Comparison of ENCODE assay signal across 8 cellular contexts in genomic region chr11:63681208-63682044, GRCh38. TPM values are rescaled to one million over a fixed set of nuclear protein-coding genes. Genes with fewer than 3 reads are reported as not detected.
A peak's percentile ranks its signal among the peaks of the same experiment; 100 is the strongest.
DNase-seq lines count a peak whose midpoint lies in the region; ATAC-seq and TF ChIP-seq lines count a peak whose summit lies in the region.

RTN3 (plus strand) TSS chr11:63681500; CDS start chr11:63681637, 137 bp downstream.

- peak within 1 kb of the TSS; percentile 88 for H3K4me2 ChIP-seq in SU-DHL-6 (ENCODE audit: low read depth, low read length, poor library complexity, severe bottlenecking)

- H2AFZ ChIP-seq in SU-DHL-6 (ENCODE audit: low read depth, low read length, severe bottlenecking) = peak within 1 kb of the TSS; percentile 98

- no peaks in the 10 kb centered on the region for H3F3A ChIP-seq in SU-DHL-6 (ENCODE audit: insufficient read depth)

- H3K27me3 ChIP-seq in SU-DHL-6 (ENCODE audit: low read length) = no peaks in the 10 kb centered on the region
- H3K27me3 ChIP-seq in ovary = no peaks in the 10 kb centered on the region
- no peaks in the 10 kb centered on the region for H3K27me3 ChIP-seq in thyroid gland

- TF ChIP-seq EP300 in ovary (IDR thresholded peaks at IDR 0.05) = no peak

- H3K27ac Mint-ChIP-seq in activated naive CD8-positive, alpha-beta T cell treated with anti-CD3 and anti-CD28 coated beads, Interleukin-2, amount 10 ng/mL, durations not matched to agents 7 days and 5 days = peak within 1 kb of the TSS; percentile 81

- H3K4me1 ChIP-seq in ovary (ENCODE audit: insufficient read depth) (no peaks in the 10 kb centered on the region), thyroid gland (peaks cover 14 to 15% of the 10 kb centered on the region in 2 donors)

- POLR2A ChIA-PET in activated naive CD8-positive, alpha-beta T cell treated with anti-CD3 and anti-CD28 coated beads, Interleukin-2, amount 10 ng/mL, durations not matched to agents 7 days and 5 days (lab: Charles Lee) = interaction anchor here (0.6 to 2.9 kb wide), 10 partner anchors 8 to 739 kb away, joined by 3 to 39 read pairs (median 6); partner anchors contain the start of gene ATL3

- H3K9me2 ChIP-seq in SU-DHL-6 (replicated peaks; ENCODE audit: insufficient read depth, low read length) = no peaks in the 10 kb centered on the region

- H3K36me3 ChIP-seq in SU-DHL-6 (ENCODE audit: low read length) = no peaks in the 10 kb centered on the region
- no peaks in the 10 kb centered on the region for H3K36me3 ChIP-seq in ovary
- H3K36me3 ChIP-seq in thyroid gland = no peaks in the 10 kb centered on the region

- H3K4me3 ChIP-seq in SU-DHL-6 (ENCODE audit: insufficient read depth, low read length, poor library complexity, severe bottlenecking) (peak within 1 kb of the TSS; percentile 80), ovary (peak within 1 kb of the TSS; percentile 97), thyroid gland (replicated peaks in 1 of 3) (peak within 1 kb of the TSS; percentile 87 to 97 (median 97))

- TF ChIP-seq CTCF in SU-DHL-6 (IDR thresholded peaks at IDR 0.05; ENCODE audit: insufficient read depth, low read length, poor library complexity, severe bottlenecking) (no peak), ovary (IDR thresholded peaks at IDR 0.05) (peak in 2 of 3 donors; percentile 31 to 39), thyroid gland (IDR thresholded peaks at IDR 0.05) (no peak)

- no peaks in the 10 kb centered on the region; the same call in 1 of the 2 replicates for H4K20me1 ChIP-seq in SU-DHL-6 (ENCODE audit: low read depth, low read length)

- H3K9me3 ChIP-seq in SU-DHL-6 (ENCODE audit: insufficient read depth, low read length) (no peaks in the 10 kb centered on the region), ovary (no peaks in the 10 kb centered on the region), thyroid gland (no peaks in the 10 kb centered on the region)

- H3K4me1 Mint-ChIP-seq in activated naive CD8-positive, alpha-beta T cell treated with anti-CD3 and anti-CD28 coated beads, Interleukin-2, amount 10 ng/mL, durations not matched to agents 7 days and 5 days = peaks cover 21% of the 10 kb centered on the region

- DNase-seq in NCI-H128 (lab: John Stamatoyannopoulos, UW; ENCODE audit: unreplicated experiment) (peak; percentile 97), Right ventricle myocardium inferior (ENCODE audit: missing footprints) (peak; percentile 98), ovary (peak; percentile 95 to 99 (median 96)), thyroid gland (peak; percentile 97 to 98)
- DNase-seq in activated naive CD8-positive, alpha-beta T cell treated with anti-CD3 and anti-CD28 coated beads, Interleukin-2, amount 10 ng/mL, durations not matched to agents 7 days and 5 days = peak; percentile 100

- H3K79me2 ChIP-seq in SU-DHL-6 (ENCODE audit: insufficient read depth, low read length) = peaks cover 48% of the 10 kb centered on the region

- H3K27ac ChIP-seq in SU-DHL-6 (ENCODE audit: low read depth, low read length) (peak within 1 kb of the TSS; percentile 80), ovary (peak within 1 kb of the TSS; percentile 76 to 87), thyroid gland (peak within 1 kb of the TSS; percentile 93 to 99 (median 99))

- TF ChIP-seq POLR2A in GM10847 (IDR thresholded peaks at IDR 0.05; ENCODE audit: extremely low read depth, insufficient read length) = peak; percentile 91
- peak; percentile 92 for TF ChIP-seq POLR2A in ovary (IDR thresholded peaks at IDR 0.05)
- TF ChIP-seq POLR2A in thyroid gland (IDR thresholded peaks at IDR 0.05) = peak; percentile 58 to 93

- intact Hi-C loops in Right ventricle myocardium inferior (cut with DNase I) (loop anchor here (1.0 kb wide), 1 partner anchor 10 kb away; the partner anchor contains the start of gene ATL3), ovary (cut with DNase I) (loop anchor here in 1 of 4 donors (10.0 kb wide), 1 partner anchor 83 kb away; the partner anchor contains the start of gene ZFTA), thyroid gland (cut with DNase I) (no loop called here)

- 0 to 1% (median 0%) methylated on average over 75 to 81 of the region's 81 CpGs for WGBS in ovary, 3 donors
- WGBS in thyroid gland, 2 donors = 0% methylated on average over 58 to 66 of the region's 81 CpGs

- no peaks in the 10 kb centered on the region for H3K36me3 Mint-ChIP-seq in activated naive CD8-positive, alpha-beta T cell treated with anti-CD3 and anti-CD28 coated beads, Interleukin-2, amount 10 ng/mL, durations not matched to agents 7 days and 5 days

- peaks cover 6% of the 10 kb centered on the region for H3K27me3 Mint-ChIP-seq in activated naive CD8-positive, alpha-beta T cell treated with anti-CD3 and anti-CD28 coated beads, Interleukin-2, amount 10 ng/mL, durations not matched to agents 7 days and 5 days

- H3K9me3 Mint-ChIP-seq in activated naive CD8-positive, alpha-beta T cell treated with anti-CD3 and anti-CD28 coated beads, Interleukin-2, amount 10 ng/mL, durations not matched to agents 7 days and 5 days = no peaks in the 10 kb centered on the region

- ATAC-seq in HG02678 (IDR thresholded peaks at IDR 0.05; ENCODE audit: unreplicated experiment) (peak; percentile 88), Right ventricle myocardium inferior (peak; percentile 97)
- peak; percentile 96 for ATAC-seq in activated naive CD8-positive, alpha-beta T cell treated with anti-CD3 and anti-CD28 coated beads, Interleukin-2, amount 10 ng/mL, durations not matched to agents 7 days and 5 days (ENCODE audit: low read depth)

- peak within 1 kb of the TSS; percentile 90 for H3K9ac ChIP-seq in SU-DHL-6 (ENCODE audit: low read length)

- peak within 1 kb of the TSS; percentile 92 for H3K4me3 Mint-ChIP-seq in activated naive CD8-positive, alpha-beta T cell treated with anti-CD3 and anti-CD28 coated beads, Interleukin-2, amount 10 ng/mL, durations not matched to agents 7 days and 5 days

RNA-seq across cellular contexts. Expression of gene RTN3, which starts in this region (rescaled TPM):
- 10 to 100 TPM; 50.8 to 51.1 TPM for total RNA-seq in activated naive CD8-positive, alpha-beta T cell treated with anti-CD3 and anti-CD28 coated beads, Interleukin-2, amount 10 ng/mL, durations not matched to agents 7 days and 5 days
- total RNA-seq in Right ventricle myocardium inferior (52.4 TPM), ovary (10 to 100 TPM; 53.2 to 82.9 (median 64.1) TPM), thyroid gland (100 to 1,000 TPM; 155 to 232 (median 209) TPM)
- polyA plus RNA-seq in ovary = 100 to 1,000 TPM in 1 of 2 donors, 10 to 100 TPM in 1; 49.5 to 142 TPM

Comparison
In these comparisons a context has a peak if more than half of its experiments do, and no peak if none do; other contexts are left out.
1. Peak in every context shown above with its lines: DNase-seq, ATAC-seq, H3K4me3 ChIP-seq and H3K27ac ChIP-seq.
2. CTCF ChIP-seq: peak in ovary (2 of 3); none in SU-DHL-6 (single experiment) and thyroid gland (0 of 6).